8 cellular contexts compared by ENCODE assay signal in the genomic region with DNA sequence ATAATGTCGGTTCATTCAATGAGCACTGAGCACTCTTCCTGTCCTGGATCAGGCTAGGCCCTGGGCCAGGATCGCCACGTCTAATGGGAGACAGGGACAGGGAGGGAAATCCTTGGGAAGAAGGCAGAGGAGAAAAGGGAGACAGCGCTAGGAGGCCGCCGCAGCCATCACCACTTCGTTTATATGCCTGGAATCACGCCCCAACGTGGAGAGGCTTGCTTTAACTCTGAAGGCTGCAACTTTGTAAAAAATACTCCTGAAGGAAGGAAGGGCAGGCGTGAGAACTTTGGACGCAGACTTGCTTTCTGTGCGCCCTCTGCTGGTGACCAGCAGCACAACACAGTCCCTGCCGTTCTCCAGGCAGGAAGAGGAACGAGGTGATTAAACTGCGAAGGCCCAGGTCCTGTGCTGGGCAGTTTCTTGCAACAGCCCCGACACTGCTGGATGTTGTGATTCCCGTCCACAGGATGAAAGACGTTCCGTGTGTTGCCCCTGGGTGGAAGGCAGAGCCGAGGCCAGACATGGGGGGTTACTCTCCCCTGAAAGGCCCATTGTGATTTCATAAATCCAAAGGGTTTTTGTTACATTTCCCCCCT. TPM values are rescaled to one million over a fixed set of nuclear protein-coding genes. Genes with fewer than 3 reads are reported as not detected.
A peak's percentile ranks its signal among the peaks of the same experiment; 100 is the strongest.
DNase-seq lines count a peak whose midpoint lies in the region; ATAC-seq and TF ChIP-seq lines count a peak whose summit lies in the region.

No MANE protein-coding gene starts in this region.

- peak overlapping the region; percentile 81 for H3K27ac Mint-ChIP-seq in chondrocyte (ENCODE audit: unreplicated experiment)

- no peak overlapping the region for H3K4me3 Mint-ChIP-seq in chondrocyte (ENCODE audit: unreplicated experiment)

- H3K4me1 Mint-ChIP-seq in chondrocyte (ENCODE audit: low read depth) = peaks cover 8% of the 10 kb centered on the region

- H3K27me3 ChIP-seq in ACC112 (ENCODE audit: insufficient read depth, low read length) = no peaks in the 10 kb centered on the region

- H3K4me3 ChIP-seq in ACC112 (ENCODE audit: low read depth, low read length) = no peak overlapping the region

- peak overlapping the region; percentile 83 for H2AFZ ChIP-seq in ACC112 (ENCODE audit: low read length, unreplicated experiment)

- H3K9me3 Mint-ChIP-seq in chondrocyte (ENCODE audit: low read depth) = no peaks in the 10 kb centered on the region

- no peaks in the 10 kb centered on the region for H3K36me3 ChIP-seq in ACC112 (ENCODE audit: insufficient read depth, low read length)

- no peaks in the 10 kb centered on the region for H3K36me3 Mint-ChIP-seq in chondrocyte (ENCODE audit: low read depth)

- H3K27me3 Mint-ChIP-seq in chondrocyte (ENCODE audit: low read depth) = no peaks in the 10 kb centered on the region

- peak; percentile 98 for TF ChIP-seq CTCF in chondrocyte (IDR thresholded peaks at IDR 0.05)

- H3K27ac ChIP-seq in ACC112 (ENCODE audit: low read depth, low read length) = no peak overlapping the region

- ATAC-seq in HG03342 (IDR thresholded peaks at IDR 0.05; ENCODE audit: unreplicated experiment) = no peak

- DNase-seq in GM19240 (ENCODE audit: insufficient read length, low spot score) (peak; percentile 85), NCI-H345 treated with DMSO at 0.1 percent for 48 hours (lab: John Stamatoyannopoulos, UW; ENCODE audit: unreplicated experiment) (peak; percentile 17), chondrocyte (ENCODE audit: low spot score) (no peak), kidney tubule cell (ENCODE audit: low spot score) (peak; percentile 83)
- DNase-seq in activated CD4-positive, alpha-beta T cell treated with anti-CD3 and anti-CD28 coated beads for 1 hour = peak; percentile 74
- peak; percentile 62 to 63 for DNase-seq in stimulated activated CD4-positive, alpha-beta T cell treated with anti-CD3 and anti-CD28 coated beads, Interleukin-15, amount 100 ng/mL, for 1 hour (ENCODE audit: low read depth in 1 of 2, low spot score in 1 of 2)

- no peaks in the 10 kb centered on the region for H3K79me2 ChIP-seq in ACC112 (ENCODE audit: control insufficient read depth, insufficient read depth, low read length, unreplicated experiment)

- no peaks in the 10 kb centered on the region for H3K4me1 ChIP-seq in ACC112 (ENCODE audit: control insufficient read depth, insufficient read depth, low read length, unreplicated experiment)

RNA-seq across cellular contexts. Expression of a gene that starts 22.1 kb away (rescaled TPM):
- 0.41 to 1.1 TPM in 2 of 3 replicates, not detected in the other for total RNA-seq in chondrocyte

RNA-seq across cellular contexts. Expression of a gene that starts 22.2 kb away (rescaled TPM):
- not detected in 3 replicates for total RNA-seq in chondrocyte
